ENCODE assay signal across 15 cellular contexts in genomic region chr12:20390846-20391245, GRCh38. TPM values are rescaled to one million over a fixed set of nuclear protein-coding genes. Genes with fewer than 3 reads are reported as not detected.
DNase-seq lines count a peak whose midpoint lies in the region; ATAC-seq and TF ChIP-seq lines count a peak whose summit lies in the region.
"Had no signal": no experiment of that assay in that cellular context is flagged by ENCODE, and none has a peak within 500 bp of the region (broad histone marks: within the 10 kb centered on the region; RNA-seq: fewer than 3 reads in every experiment).

No MANE protein-coding gene starts in this region.

- H3K27ac ChIP-seq in heart right ventricle (peak overlapping the region in 8 of 10 donors; percentile 50 to 73 (median 69)), transverse colon (peak overlapping the region; percentile 71 to 74 (median 73))
- H3K27ac ChIP-seq: 22Rv1 had no signal

- DNase-seq in Right ventricle myocardium inferior (ENCODE audit: missing footprints) (no peak), cardiac septum (ENCODE audit: low spot score) (no peak), heart right ventricle (no peak), mucosa of descending colon (no peak), transverse colon (no peak), NCI-H526 (lab: John Stamatoyannopoulos, UW) (no peak), NCI-H524 treated with DMSO at 0.1 percent for 48 hours (lab: John Stamatoyannopoulos, UW) (no peak)
- DNase-seq: CD4-positive, alpha-beta memory T cell; HCEC 1CT; NCI-H1417; NCI-H187 treated with DMSO at 0.1 percent for 48 hours; NCI-H446 treated with DMSO at 0.1 percent for 48 hours; NCI-H774 had no signal

- H3K4me1 ChIP-seq in heart right ventricle: peaks cover 4 to 51% (median 31%) of the 10 kb centered on the region in 9 donors
- peaks cover 31% of the 10 kb centered on the region for H3K4me1 ChIP-seq in mucosa of descending colon (ENCODE audit: low read depth)
- H3K4me1 ChIP-seq in transverse colon: peaks cover 3 to 75% (median 40%) of the 10 kb centered on the region in 4 donors

- TF ChIP-seq CTCF in heart right ventricle (IDR thresholded peaks at IDR 0.05): no peak
- no peak for TF ChIP-seq CTCF in mucosa of descending colon (IDR thresholded peaks at IDR 0.05)
- TF ChIP-seq CTCF in transverse colon (IDR thresholded peaks at IDR 0.05): no peak

- intact Hi-C loops in Right ventricle myocardium inferior (cut with DNase I): loop anchor here (10.0 kb wide), 1 partner anchor 214 kb away; no protein-coding TSS in a partner anchor
- intact Hi-C loops in cardiac septum (cut with DNase I): no loop called here
- intact Hi-C loops in heart right ventricle (cut with DNase I): loop anchor here in 1 of 10 donors (10.0 kb wide), 1 partner anchor 154 kb away; no protein-coding TSS in a partner anchor
- intact Hi-C loops in mucosa of descending colon (cut with DNase I, micrococcal nuclease): no loop called here
- intact Hi-C loops in transverse colon (cut with DNase I; ENCODE audit: low total_unique reads): no loop called here

- H3K9me3 ChIP-seq in heart right ventricle (peaks cover 0 to 3% (median 0%) of the 10 kb centered on the region in 11 donors), mucosa of descending colon (no peaks in the 10 kb centered on the region), transverse colon (no peaks in the 10 kb centered on the region)

- no peaks in the 10 kb centered on the region for H3K27me3 ChIP-seq in heart right ventricle
- no peaks in the 10 kb centered on the region for H3K27me3 ChIP-seq in transverse colon

- in situ Hi-C loops in transverse colon (cut with MboI; ENCODE audit: low pct_ligation_motif_present in 1 of 4, low pct_unique_long_range_greater_than_20kb in 1 of 4, low sequenced_read_pairs in 3 of 4): no loop called here

- ATAC-seq in Right ventricle myocardium inferior (peak; percentile 31), heart right ventricle (peak in 4 of 8 donors; percentile 19 to 35 (median 21)), mucosa of descending colon (peak; percentile 91), HG03159 (IDR thresholded peaks at IDR 0.05; ENCODE audit: unreplicated experiment) (no peak)

- 31 to 32% methylated on average over 4 of the region's 4 CpGs for WGBS in heart right ventricle, 2 donors
- 52 to 54% methylated on average over 2 to 4 of the region's 4 CpGs for WGBS in transverse colon (ENCODE audit: low coverage in 1 of 2), 2 donors

- H3K4me3 ChIP-seq in heart right ventricle (peak overlapping the region in 3 of 10 donors; percentile 9 to 16 (median 12)), mucosa of descending colon (no peak overlapping the region), transverse colon (peak overlapping the region in 1 of 4 donors; percentile 25)

- TF ChIP-seq EP300 in transverse colon (IDR thresholded peaks at IDR 0.05; ENCODE audit: low read depth): no peak

- no peak for TF ChIP-seq POLR2A in transverse colon (IDR thresholded peaks at IDR 0.05)

- H3K36me3 ChIP-seq in heart right ventricle (no peaks in the 10 kb centered on the region), mucosa of descending colon (ENCODE audit: low read depth) (no peaks in the 10 kb centered on the region), transverse colon (no peaks in the 10 kb centered on the region)

RNA-seq across cellular contexts. Expression of gene PDE3A, which starts 22.5 kb away (rescaled TPM):
- 152 TPM for total RNA-seq in Right ventricle myocardium inferior
- 132 TPM for total RNA-seq in cardiac septum
- total RNA-seq in heart right ventricle: 100 to 1,000 TPM; 186 to 362 (median 239) TPM
- 10 to 100 TPM; 18.8 to 51.1 TPM for polyA plus RNA-seq in heart right ventricle
- 10 to 100 TPM; 47.2 to 84.1 (median 83.9) TPM for total RNA-seq in mucosa of descending colon
- total RNA-seq in transverse colon: 100 to 1,000 TPM in 3 of 4 donors, 10 to 100 TPM in 1; 51.3 to 150 (median 114) TPM
- total RNA-seq: CD4-positive, alpha-beta memory T cell had no signal
- polyA plus RNA-seq: CD4-positive, alpha-beta memory T cell had no signal
